In genomic region chr4:22174640-22175039, GRCh38 we compare ENCODE assay signal across 25 cellular contexts.
"Had no signal": no experiment of that assay in that cellular context is flagged by ENCODE, and none has a peak within 500 bp of the region (broad histone marks: within the 10 kb centered on the region; RNA-seq: fewer than 3 reads in every experiment).

No MANE protein-coding gene starts in this region.

- H3K4me3 ChIP-seq: SK-N-MC had no signal

- DNase-seq: activated B cell treated with CpG ODN at 0.5 μM for 24 hours; activated CD4-positive, alpha-beta memory T cell treated with anti-CD3 and anti-CD28 coated beads for 36 hours; activated CD4-positive, alpha-beta T cell treated with anti-CD3 and anti-CD28 coated beads, Interleukin-2, amount 10 ng/mL, durations not matched to agents 7 days and 5 days; activated CD8-positive, alpha-beta memory T cell treated with anti-CD3 and anti-CD28 coated beads for 24 hours; activated effector memory CD4-positive, alpha-beta T cell treated with anti-CD3 and anti-CD28 coated beads, Interleukin-2, amount 50 U/mL, for 16 hours; activated naive CD4-positive, alpha-beta T cell treated with Interleukin-2 at 50 U/mL for 16 hours; activated T-cell treated with anti-CD3 and anti-CD28 coated beads, Interleukin-2, amount 50 U/mL, for 4 hours; amygdala; NCI-H1105 treated with DMSO at 0.1 percent for 48 hours; NCI-H1436 treated with DMSO at 0.1 percent for 48 hours; NCI-H187; NCI-H2081 treated with DMSO at 0.1 percent for 48 hours; NCI-H2171; NCI-H226; NCI-H526 treated with DMSO at 0.1 percent for 48 hours; NCI-H82; NK-92 treated with Interleukin-12 subunit alpha and Interleukin-12 subunit beta, amount 100 ng/mL, for 24 hours; OCI-M1; RPMI8226; T-cell; T-helper 2 cell; T1000 had no signal

- ATAC-seq: activated T-cell treated with anti-CD3 and anti-CD28 coated beads, Interleukin-2, amount 50 U/mL, for 4 hours; Panc1; Right ventricle myocardium inferior; T-cell had no signal

- H3K27ac ChIP-seq: SK-N-MC had no signal
